23 cellular contexts compared by ENCODE assay signal in the genomic region with DNA sequence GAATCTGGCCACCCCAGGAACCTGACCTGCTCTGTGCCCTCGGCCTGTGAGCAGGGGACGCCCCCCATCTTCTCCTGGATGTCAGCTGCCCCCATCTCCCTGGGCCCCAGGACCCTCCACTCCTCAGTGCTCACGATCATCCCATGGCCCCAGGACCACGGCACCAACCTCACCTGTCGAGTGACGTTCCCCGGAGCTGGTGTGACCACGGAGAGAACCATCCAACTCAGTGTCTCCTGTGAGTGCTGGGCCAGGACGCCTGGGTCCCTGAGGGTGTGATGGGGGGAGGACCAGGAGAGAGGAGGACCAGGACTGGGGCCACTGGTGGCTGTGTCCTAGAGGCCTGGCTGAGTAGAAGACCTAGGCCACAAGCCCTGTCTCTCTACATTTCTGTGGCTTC. TPM values are rescaled to one million over a fixed set of nuclear protein-coding genes. Genes with fewer than 3 reads are reported as not detected.
"Had no signal": no experiment of that assay in that cellular context is flagged by ENCODE, and none has a peak within 500 bp of the region (broad histone marks: within the 10 kb centered on the region; RNA-seq: fewer than 3 reads in every experiment).

No MANE protein-coding gene starts in this region.

- H3K4me3 ChIP-seq: MG63, SJSA1, SK-N-MC had no signal

- H3K36me3 ChIP-seq: MG63, SJSA1 had no signal

- H3K27me3 ChIP-seq: MG63, SJSA1 had no signal

- H3K9me3 ChIP-seq: MG63, SJSA1 had no signal

- H3K27ac ChIP-seq: SJSA1, SK-N-MC had no signal

- H3K4me1 ChIP-seq: SJSA1 had no signal

- ATAC-seq: HepG2 had no signal

- DNase-seq: IMR-90, Karpas-422, KG1, MG63, NCI-H1092 treated with DMSO at 0.1 percent for 48 hours, NCI-H1417, NCI-H1436 treated with DMSO at 0.1 percent for 48 hours, NCI-H1694, NCI-H187 treated with DMSO at 0.1 percent for 48 hours, NCI-H2029 treated with DMSO at 0.1 percent for 48 hours, NCI-H2171 treated with DMSO at 0.1 percent for 48 hours, NCI-H524 treated with DMSO at 0.1 percent for 48 hours, NCI-H69, NCI-H774, Right ventricle myocardium superior, RPMI8226, SIG-M5, SW 1271 had no signal

RNA-seq across cellular contexts. Expression of a gene that starts 13.0 kb away (rescaled TPM):
- total RNA-seq: IMR-90, SJSA1 had no signal
- polyA plus RNA-seq: HepG2, IMR-90 had no signal

RNA-seq across cellular contexts. Expression of a gene that starts 39.0 kb away (rescaled TPM):
- total RNA-seq: HepG2, HT1080, IMR-90, NCI-H460, Right ventricle myocardium superior, SJSA1 had no signal
- polyA plus RNA-seq: HepG2, IMR-90 had no signal
